ENCODE assay signal across 8 cellular contexts in the genomic region with DNA sequence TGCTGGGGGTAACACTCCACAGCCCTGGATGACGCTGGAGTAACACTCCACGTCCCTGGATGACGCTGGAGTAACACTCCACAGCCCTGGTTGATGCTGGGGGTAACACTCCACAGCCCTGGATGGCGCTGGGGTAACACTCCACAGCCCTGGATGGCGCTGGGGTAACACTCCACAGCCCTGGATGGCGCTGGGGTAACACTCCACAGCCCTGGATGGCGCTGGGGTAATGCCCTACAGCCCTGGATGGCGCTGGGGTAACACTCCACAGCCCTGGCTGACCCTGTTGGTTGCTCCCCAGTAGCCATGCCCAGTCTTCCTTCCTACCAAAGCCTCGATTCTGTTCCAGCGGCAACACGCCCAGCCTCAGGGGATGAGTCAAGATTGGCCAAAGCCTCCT. TPM values are rescaled to one million over a fixed set of nuclear protein-coding genes. Genes with fewer than 3 reads are reported as not detected.
DNase-seq lines count a peak whose midpoint lies in the region; ATAC-seq and TF ChIP-seq lines count a peak whose summit lies in the region.
"Not testable (repeated sequence)": the region's sequence is repeated elsewhere in the genome, so short reads cannot be mapped to it uniquely, and the experiment has no call there.

No MANE protein-coding gene starts in this region.

- DNase-seq in A673 (ENCODE audit: low spot score): peak; percentile 60
- DNase-seq in T-helper 22 cell (ENCODE audit: low read depth): peak; percentile 16
- not testable (repeated sequence) for DNase-seq in brain microvascular endothelial cell
- peak in 24 of 42 donors; percentile 20 to 80 (median 38) for DNase-seq in head of caudate nucleus
- DNase-seq in mesendoderm: peak; percentile 45
- peak; percentile 38 to 46 for DNase-seq in stimulated activated CD4-positive, alpha-beta T cell treated with anti-CD3 and anti-CD28 coated beads, Interleukin-2, amount 100 ng/mL, for 24 hours

- POLR2A ChIA-PET in A673 (lab: Charles Lee; ENCODE audit: low non-redundant PET): not testable (repeated sequence)

- not testable (repeated sequence) for H3K18ac ChIP-seq in mesendoderm (ENCODE audit: low read length)

- H2BK120ac ChIP-seq in mesendoderm (ENCODE audit: low read depth, low read length): not testable (repeated sequence)

- not testable (repeated sequence) for H3K4me3 ChIP-seq in A673 (ENCODE audit: low read depth, low read length, poor library complexity, severe bottlenecking); brain microvascular endothelial cell (ENCODE audit: low read depth, low read length); mesendoderm (ENCODE audit: low read length)

- not testable (repeated sequence) for H3K4me2 ChIP-seq in mesendoderm (ENCODE audit: low read length)

- no CpG with 5 or more reads among the region's 11 CpGs for WGBS in mesendoderm (ENCODE audit: extremely low coverage, insufficient coverage, low lambda C conversion rate)

- H3K27me3 ChIP-seq in A673 (replicated peaks; ENCODE audit: insufficient read depth, low read depth, low read length, poor library complexity); mesendoderm (ENCODE audit: insufficient read depth, low read length, poor library complexity): not testable (repeated sequence)
- H3K27me3 ChIP-seq in brain microvascular endothelial cell (replicated peaks): peaks cover 28% of the 10 kb centered on the region

- ATAC-seq in GM18907 (IDR thresholded peaks at IDR 0.05; ENCODE audit: unreplicated experiment) (peak; percentile 97), HG03521 (IDR thresholded peaks at IDR 0.05; ENCODE audit: unreplicated experiment) (peak; percentile 64)

- in situ Hi-C loops in brain microvascular endothelial cell (cut with HindIII; ENCODE audit: low pct_ligation_motif_present, low sequenced_read_pairs): not testable (repeated sequence)

- not testable (repeated sequence) for H3K36me3 ChIP-seq in A673 (ENCODE audit: insufficient read depth, low read length, poor library complexity, severe bottlenecking); brain microvascular endothelial cell (replicated peaks); mesendoderm (ENCODE audit: control insufficient read depth, insufficient read depth, low read length)

- H3K4ac ChIP-seq in mesendoderm (ENCODE audit: low read depth, low read length): not testable (repeated sequence)

- H4K8ac ChIP-seq in mesendoderm (ENCODE audit: low read depth, low read length): not testable (repeated sequence)

- not testable (repeated sequence) for H2BK5ac ChIP-seq in mesendoderm (ENCODE audit: low read length)

- not testable (repeated sequence) for H3K27ac ChIP-seq in A673 (ENCODE audit: low read depth, low read length, poor library complexity, severe bottlenecking); brain microvascular endothelial cell; mesendoderm (ENCODE audit: low read depth, low read length)

- H3K56ac ChIP-seq in mesendoderm (ENCODE audit: low read length): not testable (repeated sequence)

- H3K9me3 ChIP-seq in A673 (ENCODE audit: low read depth, low read length, poor library complexity, severe bottlenecking): not testable (repeated sequence)

- TF ChIP-seq CTCF in A673 (conservative IDR thresholded peaks at IDR 0.05; ENCODE audit: low read depth, low read length): not testable (repeated sequence)
- TF ChIP-seq CTCF in brain microvascular endothelial cell (IDR thresholded peaks at IDR 0.05; ENCODE audit: low read depth, low read length, missing control alignments): peak; percentile 4

- H2AK5ac ChIP-seq in mesendoderm (ENCODE audit: low read length): not testable (repeated sequence)

- BruUV-seq in A673 (replicated peaks; lab: Mats Ljungman, UMichigan): not testable (repeated sequence)

- H3K79me2 ChIP-seq in mesendoderm (ENCODE audit: control insufficient read depth, insufficient read depth, low read length): not testable (repeated sequence)

- H3K9ac ChIP-seq in mesendoderm (ENCODE audit: low read length): not testable (repeated sequence)

- peaks cover 13% of the 10 kb centered on the region for H3K4me1 ChIP-seq in A673 (ENCODE audit: insufficient read depth, low read length, poor library complexity, severe bottlenecking)
- not testable (repeated sequence) for H3K4me1 ChIP-seq in mesendoderm (ENCODE audit: control insufficient read depth, low read depth, low read length)

- not testable (repeated sequence) for H3K23ac ChIP-seq in mesendoderm (ENCODE audit: low read length)

- CTCF ChIA-PET in A673 (lab: Charles Lee): not testable (repeated sequence)

- H4K5ac ChIP-seq in mesendoderm (ENCODE audit: low read length): not testable (repeated sequence)

- not testable (repeated sequence) for H3K79me1 ChIP-seq in mesendoderm (ENCODE audit: low read length)

- not testable (repeated sequence) for H2BK15ac ChIP-seq in mesendoderm (replicated peaks; ENCODE audit: low read depth)

- intact Hi-C loops in A673 (cut with micrococcal nuclease; ENCODE audit: unreplicated experiment): not testable (repeated sequence)
- intact Hi-C loops in head of caudate nucleus (cut with DNase I): loop anchor here (10.0 kb wide), 1 partner anchor 301 kb away; no protein-coding TSS in a partner anchor

RNA-seq across cellular contexts. Expression of a gene that starts 4.7 kb away (rescaled TPM):
- 0.42 TPM in 1 of 2 replicates, not detected in the other for total RNA-seq in A673 (2021)
- polyA plus RNA-seq in mesendoderm (2013, experiment 1 of 2): 0.49 TPM
- 0.45 TPM for polyA plus RNA-seq in mesendoderm (2013, experiment 2 of 2)

RNA-seq across cellular contexts. Expression of a gene that starts 41.4 kb away (rescaled TPM):
- total RNA-seq in A673 (2021): 22.2 and 24.2 TPM in 2 replicates
- 5.7 TPM for polyA plus RNA-seq in mesendoderm (2013, experiment 1 of 2)
- polyA plus RNA-seq in mesendoderm (2013, experiment 2 of 2): 5.2 TPM
